ENCODE assay signal across 24 cellular contexts in the genomic region with DNA sequence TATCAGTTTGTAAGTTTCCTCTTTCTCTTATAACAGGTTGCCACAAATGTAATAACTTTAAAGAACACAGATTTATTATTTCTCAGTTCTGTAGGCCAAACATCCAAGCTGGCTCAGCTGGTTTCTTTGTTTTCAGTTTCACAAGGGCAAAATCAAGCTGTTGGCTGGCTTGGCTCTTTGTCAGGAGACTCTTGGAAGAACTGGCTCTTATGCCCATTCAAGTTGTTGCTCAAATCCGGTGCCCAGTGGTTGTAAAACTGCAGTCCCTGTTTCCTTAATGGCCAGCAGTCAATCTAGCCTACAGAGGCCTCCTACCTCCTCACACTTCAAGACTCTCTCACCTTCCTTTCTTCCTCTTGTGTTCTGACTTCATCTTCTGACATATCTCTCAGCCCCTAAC.
"Had no signal": no experiment of that assay in that cellular context is flagged by ENCODE, and none has a peak within 500 bp of the region (broad histone marks: within the 10 kb centered on the region; RNA-seq: fewer than 3 reads in every experiment).

No MANE protein-coding gene starts in this region.

- H3K4me3 Mint-ChIP-seq: activated naive CD8-positive, alpha-beta T cell; activated T-cell treated with anti-CD3 and anti-CD28 coated beads, Interleukin-2, amount 50 U/mL, for 4 hours; mesothelial cell of epicardium; neural crest cell; T-helper 1 cell treated with Interleukin-12 subunit alpha and Interleukin-12 subunit beta and Interleukin-4 antibody, amounts not matched to agents 30 μg/mL and 1 μg/mL, for 36 hours; WTC11 had no signal

- H3K36me3 ChIP-seq: adrenal gland, ascending aorta, brain microvascular endothelial cell, thoracic aorta, upper lobe of left lung had no signal

- H3K27me3 ChIP-seq: adrenal gland, ascending aorta, brain microvascular endothelial cell, upper lobe of left lung had no signal

- H3K9me3 ChIP-seq: adrenal gland, ascending aorta, thoracic aorta, upper lobe of left lung had no signal

- DNase-seq: activated CD4-positive, alpha-beta T cell treated with anti-CD3 and anti-CD28 coated beads for 4 hours; activated CD4-positive, alpha-beta T cell treated with anti-CD3 and anti-CD28 coated beads, Interleukin-2, amount 50 U/mL, for 48 hours; activated CD8-positive, alpha-beta memory T cell treated with anti-CD3 and anti-CD28 coated beads, Interleukin-2, amount 50 U/mL, for 48 hours; activated naive CD4-positive, alpha-beta T cell; activated T-cell treated with anti-CD3 and anti-CD28 coated beads, Interleukin-2, amount 50 U/mL, for 4 hours; brain microvascular endothelial cell; dermis blood vessel endothelial cell; effector memory CD4-positive, alpha-beta T cell; left ventricle myocardium superior; mammary epithelial cell; stimulated activated CD4-positive, alpha-beta T cell treated with anti-CD3 and anti-CD28 coated beads, Interleukin-4, amount 100 ng/mL, for 24 hours; stimulated activated naive CD4-positive, alpha-beta T cell treated with Interleukin-2 at 50 U/mL for 16 hours; T1000 had no signal

- H3K4me1 ChIP-seq: adrenal gland, ascending aorta, upper lobe of left lung had no signal

- H3K27me3 Mint-ChIP-seq: activated naive CD8-positive, alpha-beta T cell; progenitor cell of endocrine pancreas had no signal

- H3K4me3 ChIP-seq: adrenal gland, ascending aorta, thoracic aorta, upper lobe of left lung had no signal

- H3K27ac ChIP-seq: adrenal gland, ascending aorta, brain microvascular endothelial cell, thoracic aorta, upper lobe of left lung had no signal

- H3K4me1 Mint-ChIP-seq: mesothelial cell of epicardium, neural crest cell, WTC11 had no signal

- H3K36me3 Mint-ChIP-seq: mesothelial cell of epicardium had no signal

- H3K27ac Mint-ChIP-seq: activated naive CD8-positive, alpha-beta T cell; activated T-helper 2 cell treated with anti-CD3 and anti-CD28 coated beads, Interferon-gamma antibody, Interleukin-2, Interleukin-4, amounts not matched to agents 10 μg/mL and 5 μg/mL and 100 μg/mL, durations not matched to agents 14 hours and 24 hours and 36 hours; mesothelial cell of epicardium; progenitor cell of endocrine pancreas; T-helper 1 cell treated with Interleukin-12 subunit alpha and Interleukin-12 subunit beta and Interleukin-4 antibody, amounts not matched to agents 30 μg/mL and 1 μg/mL, for 36 hours; WTC11 had no signal
